Comparison of ENCODE assay signal across 10 cellular contexts in the genomic region with DNA sequence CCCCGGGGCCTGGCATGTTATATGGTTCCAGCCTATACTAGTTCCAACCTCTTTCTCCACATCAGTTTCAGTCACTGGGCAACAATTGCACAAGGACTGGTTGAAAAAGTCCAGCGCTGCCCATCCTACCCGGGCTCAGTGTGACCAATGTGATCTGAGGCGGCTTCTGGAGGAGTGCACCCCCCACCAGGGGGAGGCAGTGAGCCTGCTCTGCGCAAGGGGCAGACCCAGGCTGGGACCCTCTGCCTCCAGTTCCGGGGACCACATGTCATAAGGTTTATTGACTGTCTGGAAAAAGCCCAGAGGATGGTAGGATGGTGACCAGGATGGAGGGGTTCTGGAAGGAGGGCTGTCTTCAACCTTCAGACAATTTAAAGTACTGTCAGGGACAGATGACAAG. TPM values are rescaled to one million over a fixed set of nuclear protein-coding genes. Genes with fewer than 3 reads are reported as not detected.
DNase-seq lines count a peak whose midpoint lies in the region; ATAC-seq, FAIRE-seq and TF ChIP-seq lines count a peak whose summit lies in the region.
"Had no signal": no experiment of that assay in that cellular context is flagged by ENCODE, and none has a peak within 500 bp of the region (broad histone marks: within the 10 kb centered on the region; RNA-seq: fewer than 3 reads in every experiment).

No MANE protein-coding gene starts in this region.

- no peak overlapping the region for H4K91ac ChIP-seq in mesenchymal stem cell (ENCODE audit: low read length)

- no peak overlapping the region for H2AFZ ChIP-seq in mesenchymal stem cell (ENCODE audit: low read depth, low read length)

- no peak overlapping the region for H3K4me2 ChIP-seq in mesenchymal stem cell (ENCODE audit: low read length, poor library complexity, severe bottlenecking)

- H3K9me3 ChIP-seq in ascending aorta (no peaks in the 10 kb centered on the region), mesenchymal stem cell (ENCODE audit: control insufficient read depth, low read length) (no peaks in the 10 kb centered on the region)

- TF ChIP-seq CTCF in D721Med (IDR thresholded peaks at IDR 0.05; ENCODE audit: insufficient read depth, missing control alignments) = peak; percentile 45
- TF ChIP-seq CTCF in HFF-Myc (IDR thresholded peaks at IDR 0.05; ENCODE audit: low read depth, low read length, missing control alignments) = peak; percentile 49
- peak in 2 of 3 experiments; percentile 6 to 20 for TF ChIP-seq CTCF in ascending aorta (IDR thresholded peaks at IDR 0.05)

- no peak overlapping the region for H3K4ac ChIP-seq in mesenchymal stem cell (ENCODE audit: low read depth in 1 of 2, low read length in 2 of 2)

- H2AK5ac ChIP-seq in mesenchymal stem cell (ENCODE audit: low read length, severe bottlenecking) = no peak overlapping the region

- no peak overlapping the region for H3K14ac ChIP-seq in mesenchymal stem cell (ENCODE audit: low read length in 2 of 2)

- no peak overlapping the region for H2BK120ac ChIP-seq in mesenchymal stem cell (ENCODE audit: low read depth, low read length)

- no peak overlapping the region for H3K27ac ChIP-seq in ascending aorta
- no peak overlapping the region for H3K27ac ChIP-seq in mesenchymal stem cell (ENCODE audit: low read length, poor library complexity, severe bottlenecking)

- peak overlapping the region; percentile 47 for H2BK5ac ChIP-seq in mesenchymal stem cell (ENCODE audit: low read depth, low read length, poor library complexity, severe bottlenecking)

- H4K8ac ChIP-seq in mesenchymal stem cell (ENCODE audit: low read length) = no peak overlapping the region

- no peak overlapping the region for H2BK12ac ChIP-seq in mesenchymal stem cell (ENCODE audit: low read length in 2 of 2)

- no peak overlapping the region for H3K18ac ChIP-seq in mesenchymal stem cell (ENCODE audit: low read depth in 1 of 2, low read length in 2 of 2)

- H3K4me1 ChIP-seq in ascending aorta (peaks cover 10 to 33% of the 10 kb centered on the region in 2 donors), mesenchymal stem cell (ENCODE audit: control insufficient read depth, insufficient read depth, low read depth, low read length) (peaks cover 16% of the 10 kb centered on the region)

- H3K27me3 ChIP-seq in ascending aorta (no peaks in the 10 kb centered on the region), mesenchymal stem cell (ENCODE audit: control insufficient read depth in 1 of 2, insufficient read depth in 1 of 2, low read length in 2 of 2) (peaks cover 0 to 8% of the 10 kb centered on the region in 2 experiments)

- no peak for DNase-seq in D721Med (ENCODE audit: insufficient read length, low spot score)
- no peak for DNase-seq in HFF-Myc (ENCODE audit: extremely low read depth, low read depth)
- peak in 1 of 2 donors; percentile 38 for DNase-seq in ascending aorta (ENCODE audit: low spot score in 2 of 2)
- no peak for DNase-seq in mesenchymal stem cell
- no peak for DNase-seq in ecto neural progenitor cell (ENCODE audit: low spot score)
- no peak for DNase-seq in effector CD8-positive, alpha-beta T cell (lab: John Stamatoyannopoulos, UW)

- H3K36me3 ChIP-seq in ascending aorta (no peaks in the 10 kb centered on the region), mesenchymal stem cell (ENCODE audit: control insufficient read depth in 1 of 2, insufficient read depth in 2 of 2, low read depth in 1 of 2, low read length in 2 of 2) (no peaks in the 10 kb centered on the region)

- no peak for ATAC-seq in HG03097 (IDR thresholded peaks at IDR 0.05; ENCODE audit: low FRiP score, unreplicated experiment)

- H3K9ac ChIP-seq in mesenchymal stem cell (ENCODE audit: low read length) = no peak overlapping the region

- no peaks in the 10 kb centered on the region for H3K79me1 ChIP-seq in mesenchymal stem cell (replicated peaks; ENCODE audit: low read length, poor library complexity, severe bottlenecking)

- no peak overlapping the region for H2BK15ac ChIP-seq in mesenchymal stem cell (ENCODE audit: low read depth, poor library complexity, severe bottlenecking)

- intact Hi-C loops in ascending aorta (cut with DNase I) = loop anchor here (5.0 kb wide), 1 partner anchor 42 kb away; no protein-coding TSS in a partner anchor

- 74% methylated on average over 6 of the region's 6 CpGs for WGBS in mesenchymal stem cell

- H3K4me3 ChIP-seq in HFF-Myc (replicated peaks; ENCODE audit: low read depth, low read length) (no peak overlapping the region), ascending aorta (no peak overlapping the region), mesenchymal stem cell (ENCODE audit: insufficient read depth in 1 of 2, low read depth in 1 of 2, low read length in 2 of 2) (no peak overlapping the region)

- no peak overlapping the region for H3K23ac ChIP-seq in mesenchymal stem cell (ENCODE audit: low read length in 2 of 2)

- FAIRE-seq in D721Med (lab: Jason Lieb, UNC) = no peak
- FAIRE-seq: H54, urothelium cell line had no signal

RNA-seq across cellular contexts. Expression of gene NR2E3, which starts 25.6 kb away (rescaled TPM):
- total RNA-seq in ascending aorta = not detected
- polyA plus RNA-seq in mesenchymal stem cell (2013, experiment 1 of 2) = 0.11 TPM
- 0.05 TPM for polyA plus RNA-seq in mesenchymal stem cell (2013, experiment 2 of 2)
- total RNA-seq: mononuclear cell had no signal
